ENCODE assay signal across 15 cellular contexts in the genomic region with DNA sequence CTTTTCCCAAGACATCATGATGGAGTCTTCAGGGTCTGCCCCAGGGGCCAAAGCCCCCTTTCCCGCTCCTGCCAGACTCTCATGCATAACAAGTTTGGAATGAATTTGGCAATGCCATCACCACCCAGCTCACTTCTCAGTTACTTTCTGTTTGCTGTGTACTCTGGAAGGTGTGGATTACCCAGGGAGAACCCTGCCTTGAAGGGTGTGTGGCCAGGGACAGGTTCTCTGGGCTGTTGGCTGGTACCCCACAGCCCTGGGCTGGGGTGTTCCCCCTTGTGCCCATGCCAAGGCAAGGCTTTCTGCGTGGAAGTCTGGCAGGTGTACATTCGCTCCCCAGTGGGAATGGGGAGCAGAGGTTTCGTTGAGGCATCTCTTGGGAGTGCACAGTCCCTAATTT.
DNase-seq lines count a peak whose midpoint lies in the region; ATAC-seq, FAIRE-seq and TF ChIP-seq lines count a peak whose summit lies in the region.
"Had no signal": no experiment of that assay in that cellular context is flagged by ENCODE, and none has a peak within 500 bp of the region (broad histone marks: within the 10 kb centered on the region; RNA-seq: fewer than 3 reads in every experiment).

No MANE protein-coding gene starts in this region.

- H3K4me3 ChIP-seq in bronchial epithelial cell (ENCODE audit: low read depth, low read length) (no peak overlapping the region), upper lobe of right lung (no peak overlapping the region), esophagus squamous epithelium (no peak overlapping the region)
- H3K4me3 ChIP-seq: uterus had no signal

- H3K9me3 ChIP-seq in KOPT-K1 (ENCODE audit: insufficient read depth, low read length, poor library complexity, severe bottlenecking) (no peaks in the 10 kb centered on the region), upper lobe of right lung (no peaks in the 10 kb centered on the region), esophagus squamous epithelium (no peaks in the 10 kb centered on the region)
- H3K9me3 ChIP-seq: uterus had no signal

- peak; percentile 18 for FAIRE-seq in bronchial epithelial cell (lab: Jason Lieb, UNC)
- FAIRE-seq: H1 had no signal

- no peaks in the 10 kb centered on the region for H3K36me3 Mint-ChIP-seq in nephron (ENCODE audit: low read depth)

- H3K4me1 ChIP-seq in upper lobe of right lung = peaks cover 7% of the 10 kb centered on the region
- H3K4me1 ChIP-seq in esophagus squamous epithelium = peaks cover 0 to 40% (median 20%) of the 10 kb centered on the region in 3 donors
- H3K4me1 ChIP-seq: uterus had no signal

- H3K9me3 Mint-ChIP-seq in nephron = no peaks in the 10 kb centered on the region
- H3K9me3 Mint-ChIP-seq: activated CD4-positive, alpha-beta T cell treated with anti-CD3 and anti-CD28 coated beads, Interleukin-2, amount 10 ng/mL, durations not matched to agents 7 days and 5 days; activated T-cell treated with anti-CD3 and anti-CD28 coated beads, Interleukin-2, amount 50 U/mL, for 4 hours had no signal

- H3K36me3 ChIP-seq in KOPT-K1 (ENCODE audit: insufficient read depth, low read length) (peaks cover 95% of the 10 kb centered on the region), bronchial epithelial cell (ENCODE audit: control insufficient read depth, insufficient read depth, low read length) (peaks cover 1% of the 10 kb centered on the region), upper lobe of right lung (no peaks in the 10 kb centered on the region), esophagus squamous epithelium (no peaks in the 10 kb centered on the region)
- H3K36me3 ChIP-seq: uterus had no signal

- peak overlapping the region in 1 of 3 experiments; percentile 20 for H3K4me3 Mint-ChIP-seq in nephron
- H3K4me3 Mint-ChIP-seq: activated CD4-positive, alpha-beta T cell treated with anti-CD3 and anti-CD28 coated beads, Interleukin-2, amount 10 ng/mL, durations not matched to agents 7 days and 5 days; activated T-cell treated with anti-CD3 and anti-CD28 coated beads, Interleukin-2, amount 50 U/mL, for 4 hours had no signal

- H3K27me3 ChIP-seq in bronchial epithelial cell (ENCODE audit: control insufficient read depth, insufficient read depth, low read length) (no peaks in the 10 kb centered on the region), upper lobe of right lung (no peaks in the 10 kb centered on the region), esophagus squamous epithelium (no peaks in the 10 kb centered on the region)
- H3K27me3 ChIP-seq: uterus had no signal

- H3K27ac Mint-ChIP-seq in nephron = peak overlapping the region; percentile 78 to 93 (median 85)
- H3K27ac Mint-ChIP-seq: activated CD4-positive, alpha-beta T cell treated with anti-CD3 and anti-CD28 coated beads, Interleukin-2, amount 10 ng/mL, durations not matched to agents 7 days and 5 days had no signal

- intact Hi-C loops in upper lobe of right lung (cut with DNase I) = no loop called here
- intact Hi-C loops in esophagus squamous epithelium (cut with DNase I) = no loop called here

- 75% methylated on average over 1 of the region's 4 CpGs; no CpG with 5 or more reads in 1 of the 2 donors for WGBS in esophagus squamous epithelium, 2 donors

- peak; percentile 1 for DNase-seq in bronchial epithelial cell (ENCODE audit: low read depth)
- no peak for DNase-seq in upper lobe of right lung
- no peak for DNase-seq in germinal center (ENCODE audit: low spot score)
- DNase-seq in esophagus squamous epithelium (lab: John Stamatoyannopoulos, UW) = no peak
- no peak for DNase-seq in NCI-H2196 treated with DMSO at 0.1 percent for 48 hours (lab: John Stamatoyannopoulos, UW; ENCODE audit: unreplicated experiment)
- DNase-seq: activated CD4-positive, alpha-beta T cell treated with anti-CD3 and anti-CD28 coated beads, Interleukin-2, amount 10 ng/mL, durations not matched to agents 7 days and 5 days; activated T-cell treated with anti-CD3 and anti-CD28 coated beads, Interleukin-2, amount 50 U/mL, for 4 hours; NCI-H1694; NCI-H526 treated with DMSO at 0.1 percent for 48 hours; Right ventricle myocardium superior; stimulated activated CD8-positive, alpha-beta memory T cell treated with anti-CD3 and anti-CD28 coated beads, Interleukin-4, amount 100 ng/mL, for 48 hours; uterus had no signal

- peaks cover 79% of the 10 kb centered on the region for H3K4me1 Mint-ChIP-seq in nephron

- H3K27me3 Mint-ChIP-seq in nephron (ENCODE audit: low read depth) = peaks cover 70% of the 10 kb centered on the region
- H3K27me3 Mint-ChIP-seq: activated CD4-positive, alpha-beta T cell treated with anti-CD3 and anti-CD28 coated beads, Interleukin-2, amount 10 ng/mL, durations not matched to agents 7 days and 5 days had no signal

- peak overlapping the region; percentile 99 for H3K27ac ChIP-seq in KOPT-K1 (ENCODE audit: low read depth, low read length, poor library complexity, severe bottlenecking)
- H3K27ac ChIP-seq in upper lobe of right lung = no peak overlapping the region
- H3K27ac ChIP-seq in esophagus squamous epithelium = peak overlapping the region in 2 of 4 donors; percentile 11 to 61
- H3K27ac ChIP-seq: uterus had no signal

- ATAC-seq in upper lobe of right lung = peak; percentile 23
- ATAC-seq: activated T-cell treated with anti-CD3 and anti-CD28 coated beads, Interleukin-2, amount 50 U/mL, for 4 hours had no signal

- TF ChIP-seq POLR2A in esophagus squamous epithelium (IDR thresholded peaks at IDR 0.05) = no peak

- TF ChIP-seq CTCF in bronchial epithelial cell (IDR thresholded peaks at IDR 0.05; ENCODE audit: insufficient read depth, low read length, severe bottlenecking) (no peak), nephron (IDR thresholded peaks at IDR 0.05; ENCODE audit: unreplicated experiment in 3 of 3) (no peak), upper lobe of right lung (IDR thresholded peaks at IDR 0.05) (no peak), esophagus squamous epithelium (IDR thresholded peaks at IDR 0.05) (no peak)
